1 cellular context compared by ENCODE assay signal in the genomic region with DNA sequence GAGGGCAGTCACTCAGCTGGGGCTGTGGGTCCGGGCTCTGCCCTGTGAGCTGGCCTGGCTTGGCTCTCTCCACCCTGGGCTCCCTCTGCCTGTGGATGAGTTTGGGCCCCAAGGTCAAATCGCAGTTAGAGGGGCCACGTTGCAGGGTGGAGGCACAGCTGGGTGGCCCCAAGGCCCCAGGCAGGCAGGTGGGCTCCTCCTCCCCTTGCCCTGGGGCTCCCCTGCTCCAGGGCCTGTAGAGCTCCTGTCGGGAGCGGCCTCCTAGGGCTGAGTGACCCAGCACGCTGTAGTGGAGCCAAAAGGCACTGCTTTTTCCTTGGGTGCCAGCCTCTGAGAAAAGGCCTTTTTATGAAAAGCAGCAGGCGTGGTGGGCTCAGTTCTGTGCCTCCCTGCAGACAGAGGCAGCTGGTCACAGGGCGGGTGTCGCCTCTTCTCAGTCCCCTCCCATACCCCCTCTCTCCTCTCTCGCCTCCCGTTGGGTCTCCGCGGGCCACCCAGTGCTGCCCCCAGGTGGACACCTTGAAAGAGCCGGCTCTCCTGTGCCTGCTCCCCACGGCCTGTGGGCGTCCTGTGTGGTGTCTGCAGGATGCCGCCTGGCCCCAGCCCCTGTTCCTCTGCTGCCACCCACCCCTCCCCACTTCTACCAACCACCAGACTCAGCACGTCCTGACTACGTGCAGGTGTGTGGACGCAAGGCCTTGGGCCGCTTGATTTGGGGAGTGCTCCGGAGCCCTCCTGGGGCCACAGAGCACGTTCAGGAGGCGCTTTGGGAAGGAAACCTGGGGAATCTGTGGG.
A peak's percentile ranks its signal among the peaks of the same experiment; 100 is the strongest.
TF ChIP-seq lines count a peak whose summit lies in the region.

No MANE protein-coding gene starts in this region.

TF ChIP-seq in HepG2, 621 proteins besides CTCF, POLR2A, EP300 and RAD21 (continues in another document):
- TF ChIP-seq EED (CRISPR knock-in tag; IDR thresholded peaks at IDR 0.05) (0 out of 2 replicates have a peak, but pooled peaks have one; percentile 47), ZFP91 (CRISPR knock-in tag; IDR thresholded peaks at IDR 0.05; ENCODE audit: borderline replicate concordance) (peak; percentile 54; the same call in 1 of the 2 replicates), FOSL1 (CRISPR knock-in tag; IDR thresholded peaks at IDR 0.05; ENCODE audit: borderline replicate concordance) (no peak), SIX4 (CRISPR knock-in tag; IDR thresholded peaks at IDR 0.05) (peak; percentile 48; the same call in 1 of the 2 replicates), SKI (IDR thresholded peaks at IDR 0.05; ENCODE audit: partially characterized antibody) (no peak), NR1H2 (CRISPR knock-in tag; IDR thresholded peaks at IDR 0.05; ENCODE audit: borderline replicate concordance, low read depth) (no peak), MIER3 (CRISPR knock-in tag; IDR thresholded peaks at IDR 0.05; ENCODE audit: borderline replicate concordance) (peak; percentile 51; the same call in 1 of the 2 replicates), ZNF543 (CRISPR knock-in tag; IDR thresholded peaks at IDR 0.05) (peak; percentile 74; the same call in 1 of the 2 replicates), LRRFIP1 (CRISPR knock-in tag; conservative IDR thresholded peaks at IDR 0.05) (no peak), RFX3 (CRISPR knock-in tag; IDR thresholded peaks at IDR 0.05) (no peak), ZNF724P (CRISPR knock-in tag; IDR thresholded peaks at IDR 0.05; ENCODE audit: borderline replicate concordance) (peak; percentile 47; the same call in 1 of the 2 replicates), SP2 (CRISPR knock-in tag; IDR thresholded peaks at IDR 0.05) (no peak), THAP9 (CRISPR knock-in tag; IDR thresholded peaks at IDR 0.05; ENCODE audit: borderline replicate concordance) (no peak; the same call in 1 of the 2 replicates), ZNF496 (CRISPR knock-in tag; IDR thresholded peaks at IDR 0.05; ENCODE audit: insufficient replicate concordance) (no peak), ZFP36L1 (CRISPR knock-in tag; IDR thresholded peaks at IDR 0.05) (no peak), ZFP36 (IDR thresholded peaks at IDR 0.05; ENCODE audit: borderline replicate concordance, low read depth, low read length, partially characterized antibody) (no peak), ZHX2 (IDR thresholded peaks at IDR 0.05; ENCODE audit: low read depth) (no peak), ZHX2 (CRISPR knock-in tag; IDR thresholded peaks at IDR 0.05; ENCODE audit: borderline replicate concordance) (no peak), ZFP36L2 (CRISPR knock-in tag; IDR thresholded peaks at IDR 0.05) (0 out of 2 replicates have a peak, but pooled peaks have one; percentile 63), ZSCAN31 (CRISPR knock-in tag; IDR thresholded peaks at IDR 0.05; ENCODE audit: low read depth) (no peak), ZFP37 (CRISPR knock-in tag; IDR thresholded peaks at IDR 0.05; ENCODE audit: borderline replicate concordance) (peak; percentile 79; the same call in 1 of the 2 replicates), ASH2L (IDR thresholded peaks at IDR 0.05; ENCODE audit: insufficient read length, low read depth, low read length) (no peak), ZMYM4 (CRISPR knock-in tag; IDR thresholded peaks at IDR 0.05) (peak; percentile 47; the same call in 1 of the 2 replicates), ZFP1 (CRISPR knock-in tag; IDR thresholded peaks at IDR 0.05) (no peak), NFE2 (CRISPR knock-in tag; IDR thresholded peaks at IDR 0.05) (no peak), HMG20B (CRISPR knock-in tag; conservative IDR thresholded peaks at IDR 0.05) (0 out of 2 replicates have a peak, but pooled peaks have one; percentile 16), MLLT10 (CRISPR knock-in tag; IDR thresholded peaks at IDR 0.05) (no peak), ZNF451 (CRISPR knock-in tag; IDR thresholded peaks at IDR 0.05) (peak; percentile 69; the same call in 1 of the 2 replicates), REL (CRISPR knock-in tag; conservative IDR thresholded peaks at IDR 0.05) (no peak)
- TF ChIP-seq, protein P1, sequence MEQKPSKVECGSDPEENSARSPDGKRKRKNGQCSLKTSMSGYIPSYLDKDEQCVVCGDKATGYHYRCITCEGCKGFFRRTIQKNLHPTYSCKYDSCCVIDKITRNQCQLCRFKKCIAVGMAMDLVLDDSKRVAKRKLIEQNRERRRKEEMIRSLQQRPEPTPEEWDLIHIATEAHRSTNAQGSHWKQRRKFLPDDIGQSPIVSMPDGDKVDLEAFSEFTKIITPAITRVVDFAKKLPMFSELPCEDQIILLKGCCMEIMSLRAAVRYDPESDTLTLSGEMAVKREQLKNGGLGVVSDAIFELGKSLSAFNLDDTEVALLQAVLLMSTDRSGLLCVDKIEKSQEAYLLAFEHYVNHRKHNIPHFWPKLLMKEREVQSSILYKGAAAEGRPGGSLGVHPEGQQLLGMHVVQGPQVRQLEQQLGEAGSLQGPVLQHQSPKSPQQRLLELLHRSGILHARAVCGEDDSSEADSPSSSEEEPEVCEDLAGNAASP (CRISPR knock-in tag; IDR thresholded peaks at IDR 0.05; ENCODE audit: borderline replicate concordance), result peak; percentile 55; the same call in 1 of the 2 replicates
- TF ChIP-seq, protein P2, sequence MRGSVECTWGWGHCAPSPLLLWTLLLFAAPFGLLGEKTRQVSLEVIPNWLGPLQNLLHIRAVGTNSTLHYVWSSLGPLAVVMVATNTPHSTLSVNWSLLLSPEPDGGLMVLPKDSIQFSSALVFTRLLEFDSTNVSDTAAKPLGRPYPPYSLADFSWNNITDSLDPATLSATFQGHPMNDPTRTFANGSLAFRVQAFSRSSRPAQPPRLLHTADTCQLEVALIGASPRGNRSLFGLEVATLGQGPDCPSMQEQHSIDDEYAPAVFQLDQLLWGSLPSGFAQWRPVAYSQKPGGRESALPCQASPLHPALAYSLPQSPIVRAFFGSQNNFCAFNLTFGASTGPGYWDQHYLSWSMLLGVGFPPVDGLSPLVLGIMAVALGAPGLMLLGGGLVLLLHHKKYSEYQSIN (CRISPR knock-in tag; IDR thresholded peaks at IDR 0.05; ENCODE audit: borderline replicate concordance), result no peak
- TF ChIP-seq, protein P3, sequence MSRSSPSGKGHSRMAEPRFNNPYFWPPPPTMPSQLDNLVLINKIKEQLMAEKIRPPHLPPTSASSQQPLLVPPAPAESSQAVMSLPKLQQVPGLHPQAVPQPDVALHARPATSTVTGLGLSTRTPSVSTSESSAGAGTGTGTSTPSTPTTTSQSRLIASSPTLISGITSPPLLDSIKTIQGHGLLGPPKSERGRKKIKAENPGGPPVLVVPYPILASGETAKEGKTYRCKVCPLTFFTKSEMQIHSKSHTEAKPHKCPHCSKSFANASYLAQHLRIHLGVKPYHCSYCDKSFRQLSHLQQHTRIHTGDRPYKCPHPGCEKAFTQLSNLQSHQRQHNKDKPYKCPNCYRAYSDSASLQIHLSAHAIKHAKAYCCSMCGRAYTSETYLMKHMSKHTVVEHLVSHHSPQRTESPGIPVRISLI (CRISPR knock-in tag; IDR thresholded peaks at IDR 0.05; ENCODE audit: borderline replicate concordance), result 0 out of 2 replicates have a peak, but pooled peaks have one; percentile 16
- TF ChIP-seq, protein P4, sequence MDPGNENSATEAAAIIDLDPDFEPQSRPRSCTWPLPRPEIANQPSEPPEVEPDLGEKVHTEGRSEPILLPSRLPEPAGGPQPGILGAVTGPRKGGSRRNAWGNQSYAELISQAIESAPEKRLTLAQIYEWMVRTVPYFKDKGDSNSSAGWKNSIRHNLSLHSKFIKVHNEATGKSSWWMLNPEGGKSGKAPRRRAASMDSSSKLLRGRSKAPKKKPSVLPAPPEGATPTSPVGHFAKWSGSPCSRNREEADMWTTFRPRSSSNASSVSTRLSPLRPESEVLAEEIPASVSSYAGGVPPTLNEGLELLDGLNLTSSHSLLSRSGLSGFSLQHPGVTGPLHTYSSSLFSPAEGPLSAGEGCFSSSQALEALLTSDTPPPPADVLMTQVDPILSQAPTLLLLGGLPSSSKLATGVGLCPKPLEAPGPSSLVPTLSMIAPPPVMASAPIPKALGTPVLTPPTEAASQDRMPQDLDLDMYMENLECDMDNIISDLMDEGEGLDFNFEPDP (CRISPR knock-in tag; conservative IDR thresholded peaks at IDR 0.05), result no peak
- TF ChIP-seq, protein P5, sequence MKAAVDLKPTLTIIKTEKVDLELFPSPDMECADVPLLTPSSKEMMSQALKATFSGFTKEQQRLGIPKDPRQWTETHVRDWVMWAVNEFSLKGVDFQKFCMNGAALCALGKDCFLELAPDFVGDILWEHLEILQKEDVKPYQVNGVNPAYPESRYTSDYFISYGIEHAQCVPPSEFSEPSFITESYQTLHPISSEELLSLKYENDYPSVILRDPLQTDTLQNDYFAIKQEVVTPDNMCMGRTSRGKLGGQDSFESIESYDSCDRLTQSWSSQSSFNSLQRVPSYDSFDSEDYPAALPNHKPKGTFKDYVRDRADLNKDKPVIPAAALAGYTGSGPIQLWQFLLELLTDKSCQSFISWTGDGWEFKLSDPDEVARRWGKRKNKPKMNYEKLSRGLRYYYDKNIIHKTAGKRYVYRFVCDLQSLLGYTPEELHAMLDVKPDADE (CRISPR knock-in tag; IDR thresholded peaks at IDR 0.05), result 0 out of 2 replicates have a peak, but pooled peaks have one; percentile 52
